15 cellular contexts compared by ENCODE assay signal in genomic region chr10:118668228-118668952, GRCh38.
A peak's percentile ranks its signal among the peaks of the same experiment; 100 is the strongest.
DNase-seq lines count a peak whose midpoint lies in the region; ATAC-seq and TF ChIP-seq lines count a peak whose summit lies in the region.
"Had no signal": no experiment of that assay in that cellular context is flagged by ENCODE, and none has a peak within 500 bp of the region (broad histone marks: within the 10 kb centered on the region; RNA-seq: fewer than 3 reads in every experiment).

No MANE protein-coding gene starts in this region.

- H3K9me3 ChIP-seq in DND-41 (ENCODE audit: insufficient read depth, low read length, severe bottlenecking) (no peaks in the 10 kb centered on the region), SK-N-SH (no peaks in the 10 kb centered on the region), osteoblast (ENCODE audit: low read depth, low read length) (no peaks in the 10 kb centered on the region), ovary (no peaks in the 10 kb centered on the region)
- H3K9me3 ChIP-seq: heart right ventricle, prostate gland had no signal

- no peaks in the 10 kb centered on the region for H3K79me2 ChIP-seq in DND-41 (ENCODE audit: insufficient read depth, low read length)
- H3K79me2 ChIP-seq in SK-N-SH (ENCODE audit: insufficient read depth), result no peaks in the 10 kb centered on the region
- H3K79me2 ChIP-seq in osteoblast (ENCODE audit: insufficient read depth, low read length), result no peaks in the 10 kb centered on the region

- H3F3A ChIP-seq in SK-N-SH (replicated peaks; ENCODE audit: insufficient read depth), result no peaks in the 10 kb centered on the region

- POLR2A ChIA-PET in SK-N-SH (lab: Yijun Ruan, JAX), result interaction anchor here (0.8 to 2.2 kb wide), 9 partner anchors 41 to 86 kb away, joined by 3 to 12 read pairs (median 5); partner anchors contain the start of gene PRLHR

- H3K27ac ChIP-seq in DND-41 (ENCODE audit: low read length) (no peak overlapping the region), SK-N-SH (ENCODE audit: low read depth in 2 of 2, low read length in 1 of 2) (peak overlapping the region in 1 of 2 experiments; percentile 99; a peak in 2 of 4 replicates), osteoblast (ENCODE audit: low read depth, low read length) (no peak overlapping the region), ovary (no peak overlapping the region)
- H3K27ac ChIP-seq: GM23248 had no signal

- TF ChIP-seq RAD21 in SK-N-SH (IDR thresholded peaks at IDR 0.05; ENCODE audit: low read length), result peak; percentile 23; the same call in 1 of the 2 replicates

- WGBS in SK-N-SH (ENCODE audit: low lambda C conversion rate), result 42% methylated on average over 5 of the region's 9 CpGs
- 35 to 36% (median 36%) methylated on average over 9 of the region's 9 CpGs for WGBS in ovary, 3 donors

- H3K9me2 ChIP-seq in SK-N-SH, result no peaks in the 10 kb centered on the region

- TF ChIP-seq EP300 in SK-N-SH (IDR thresholded peaks at IDR 0.05; ENCODE audit: borderline replicate concordance in 1 of 2, low read depth in 1 of 2, low read length in 1 of 2), result no peak
- TF ChIP-seq EP300 in ovary (IDR thresholded peaks at IDR 0.05), result no peak

- H3K36me3 ChIP-seq in DND-41 (ENCODE audit: insufficient read depth, low read length), result no peaks in the 10 kb centered on the region
- H3K36me3 ChIP-seq in SK-N-SH (replicated peaks in 1 of 2; ENCODE audit: control insufficient read depth in 1 of 2, insufficient read depth in 2 of 2, low read length in 1 of 2), result no peaks in the 10 kb centered on the region
- no peaks in the 10 kb centered on the region for H3K36me3 ChIP-seq in osteoblast (ENCODE audit: insufficient read depth, low read length)
- H3K36me3 ChIP-seq in ovary, result no peaks in the 10 kb centered on the region
- H3K36me3 ChIP-seq: prostate gland had no signal

- TF ChIP-seq CTCF in DND-41 (IDR thresholded peaks at IDR 0.05; ENCODE audit: borderline replicate concordance, extremely low read depth, low read length, poor library complexity, severe bottlenecking) (peak; percentile 32), SK-N-SH (IDR thresholded peaks at IDR 0.05) (peak; percentile 21), fibroblast of mammary gland (conservative IDR thresholded peaks at IDR 0.05; ENCODE audit: control insufficient read depth, insufficient read depth, low read depth, low read length) (peak; percentile 5), osteoblast (IDR thresholded peaks at IDR 0.05; ENCODE audit: extremely low read depth, low read depth, low read length) (no peak), ovary (IDR thresholded peaks at IDR 0.05) (no peak)

- intact Hi-C loops in Right ventricle myocardium inferior (cut with DNase I) (no loop called here), ovary (cut with DNase I) (no loop called here)

- DNase-seq in DND-41, result no peak
- DNase-seq in SK-N-SH, result peak; percentile 35
- no peak for DNase-seq in fibroblast of mammary gland (ENCODE audit: low read depth)
- peak; percentile 54 for DNase-seq in osteoblast (ENCODE audit: insufficient read length, low spot score, missing footprints)
- no peak for DNase-seq in activated naive CD4-positive, alpha-beta T cell (lab: John Stamatoyannopoulos, UW)
- no peak for DNase-seq in Right ventricle myocardium inferior (ENCODE audit: missing footprints)
- no peak for DNase-seq in ovary
- DNase-seq: DMS153, heart right ventricle, left colon, NCI-H1048, NCI-H748 treated with DMSO at 0.1 percent for 48 hours had no signal

- H2AFZ ChIP-seq in DND-41 (ENCODE audit: low read depth, low read length), result no peak overlapping the region
- no peak overlapping the region for H2AFZ ChIP-seq in SK-N-SH (ENCODE audit: low read depth)
- no peak overlapping the region for H2AFZ ChIP-seq in osteoblast (ENCODE audit: low read length)
- H2AFZ ChIP-seq: GM23248 had no signal

- no peak for TF ChIP-seq POLR2A in ovary (IDR thresholded peaks at IDR 0.05)

- H3K27me3 ChIP-seq in DND-41 (ENCODE audit: insufficient read depth, low read length, poor library complexity), result no peaks in the 10 kb centered on the region
- H3K27me3 ChIP-seq in SK-N-SH (ENCODE audit: insufficient read depth), result no peaks in the 10 kb centered on the region; the same call in 1 of the 2 replicates
- no peaks in the 10 kb centered on the region for H3K27me3 ChIP-seq in osteoblast (ENCODE audit: insufficient read depth, low read length)
- no peaks in the 10 kb centered on the region for H3K27me3 ChIP-seq in ovary

- no peaks in the 10 kb centered on the region for H3K4me1 ChIP-seq in DND-41 (ENCODE audit: insufficient read depth, low read length)
- H3K4me1 ChIP-seq in SK-N-SH (ENCODE audit: control insufficient read depth in 1 of 2, insufficient read depth in 2 of 2, low read depth in 1 of 2, low read length in 1 of 2), result peaks cover 14 to 45% of the 10 kb centered on the region in 2 experiments; a peak in 3 of 4 replicates
- H3K4me1 ChIP-seq in osteoblast (ENCODE audit: insufficient read depth, low read length), result peaks cover 8% of the 10 kb centered on the region
- peaks cover 19% of the 10 kb centered on the region for H3K4me1 ChIP-seq in ovary (ENCODE audit: insufficient read depth)
- H3K4me1 ChIP-seq: prostate gland had no signal

- CTCF ChIA-PET in SK-N-SH (lab: Yijun Ruan, JAX), result interaction anchor here (1.0 to 8.2 kb wide), 27 partner anchors 8 to 150 kb away, joined by 3 to 67 read pairs (median 4); partner anchors contain the start of gene PRLHR

- no peaks in the 10 kb centered on the region for H4K20me1 ChIP-seq in DND-41 (ENCODE audit: insufficient read depth, low read length)
- no peaks in the 10 kb centered on the region for H4K20me1 ChIP-seq in SK-N-SH (ENCODE audit: insufficient read depth)
- no peaks in the 10 kb centered on the region for H4K20me1 ChIP-seq in osteoblast (ENCODE audit: insufficient read depth, low read length)

- no peak overlapping the region for H3K4me2 ChIP-seq in DND-41 (ENCODE audit: insufficient read depth, low read length)
- H3K4me2 ChIP-seq in SK-N-SH, result no peak overlapping the region; the same call in 1 of the 2 replicates
- no peak overlapping the region for H3K4me2 ChIP-seq in osteoblast (ENCODE audit: insufficient read depth, low read length)

- no peak overlapping the region for H3K9ac ChIP-seq in DND-41 (ENCODE audit: low read depth, low read length)
- H3K9ac ChIP-seq in SK-N-SH, result no peak overlapping the region
- H3K9ac ChIP-seq: GM23248 had no signal

- no peak overlapping the region for H3K4me3 ChIP-seq in DND-41 (ENCODE audit: low read depth in 1 of 2, low read length in 2 of 2)
- peak overlapping the region in 1 of 2 experiments; percentile 32; a peak in 1 of 4 replicates for H3K4me3 ChIP-seq in SK-N-SH (ENCODE audit: low read depth in 2 of 2, low read length in 1 of 2)
- no peak overlapping the region for H3K4me3 ChIP-seq in fibroblast of mammary gland (ENCODE audit: control insufficient read depth, low read depth, low read length)
- H3K4me3 ChIP-seq in osteoblast (ENCODE audit: insufficient read depth, low read length), result no peak overlapping the region
- no peak overlapping the region for H3K4me3 ChIP-seq in ovary
- H3K4me3 ChIP-seq: prostate gland had no signal

- ATAC-seq in DND-41 (ENCODE audit: insufficient read depth, low read depth) (no peak), HG02973 (IDR thresholded peaks at IDR 0.05; ENCODE audit: unreplicated experiment) (no peak), Right ventricle myocardium inferior (no peak)
- ATAC-seq: left colon had no signal

TF ChIP-seq in SK-N-SH, 30 proteins besides CTCF, POLR2A, EP300 and RAD21 (continues in another document):
- TF ChIP-seq CHD2 (IDR thresholded peaks at IDR 0.05; ENCODE audit: low read length, partially characterized antibody) (no peak), RXRA (IDR thresholded peaks at IDR 0.05; ENCODE audit: borderline replicate concordance, low read depth) (no peak), SIN3A (IDR thresholded peaks at IDR 0.05; ENCODE audit: borderline replicate concordance, low read depth, low read length) (no peak), TCF12 (IDR thresholded peaks at IDR 0.05) (no peak), MAX (IDR thresholded peaks at IDR 0.05; ENCODE audit: low read depth) (no peak), RFX5 (IDR thresholded peaks at IDR 0.05; ENCODE audit: low read length) (no peak), YY1 (IDR thresholded peaks at IDR 0.05; ENCODE audit: low read depth) (no peak), EZH2phosphoT487 (IDR thresholded peaks at IDR 0.05; ENCODE audit: borderline replicate concordance, low read depth) (no peak), NRF1 (IDR thresholded peaks at IDR 0.05; ENCODE audit: low read depth, low read length) (no peak), ZBTB33 (IDR thresholded peaks at IDR 0.05; ENCODE audit: borderline replicate concordance, low read depth) (no peak), RCOR1 (IDR thresholded peaks at IDR 0.05; ENCODE audit: low read length) (no peak), SMC3 (IDR thresholded peaks at IDR 0.05; ENCODE audit: low read depth, low read length) (no peak)

Comparison
In these comparisons a context has a peak if more than half of its experiments do, and no peak if none do; other contexts are left out.
1. DNase-seq: peak in SK-N-SH (single experiment) and osteoblast (single experiment); none in DND-41 (single experiment), fibroblast of mammary gland (single experiment), activated naive CD4-positive, alpha-beta T cell (0 of 4), Right ventricle myocardium inferior (single experiment) and ovary (0 of 5).
2. CTCF ChIP-seq: peak in DND-41 (single experiment), SK-N-SH (single experiment) and fibroblast of mammary gland (single experiment); none in osteoblast (single experiment) and ovary (0 of 3).